In the genomic region with DNA sequence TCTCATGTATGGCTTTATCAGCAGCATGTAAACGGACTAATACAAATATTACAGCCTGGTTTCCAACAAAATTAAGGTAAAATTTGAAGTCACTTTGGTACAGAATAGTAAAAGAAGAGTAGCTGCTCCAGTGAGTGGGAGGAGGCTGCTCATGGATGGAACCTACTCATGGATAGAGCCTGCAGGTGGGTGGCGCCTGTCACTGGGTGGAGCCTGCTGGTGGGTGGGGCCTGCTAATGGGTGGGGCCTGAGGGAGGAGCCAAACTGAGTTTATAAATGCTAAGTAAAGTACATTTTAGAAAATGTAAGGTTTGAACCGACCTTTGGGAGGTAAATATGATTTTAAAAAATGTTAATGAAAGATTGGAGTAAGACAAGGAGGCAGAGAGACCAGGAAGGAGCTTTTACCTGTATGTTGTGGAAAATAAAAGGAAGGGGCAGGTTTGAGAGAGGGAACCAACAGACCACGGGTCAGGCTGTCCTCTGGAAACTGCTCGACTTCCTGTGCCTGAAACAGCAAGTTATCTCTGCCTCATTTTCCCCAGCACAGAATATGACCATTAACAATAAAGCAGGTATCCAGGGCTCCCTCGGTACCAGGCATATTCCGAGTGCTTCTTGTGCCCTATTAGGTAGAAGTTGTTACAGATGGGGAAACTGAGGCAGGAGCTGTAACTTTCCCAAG, we compare ENCODE assay signal across 2 cellular contexts.
TF ChIP-seq lines count a peak whose summit lies in the region.

No MANE protein-coding gene starts in this region.

TF ChIP-seq in GM23338, 12 proteins besides CTCF, POLR2A, EP300 and RAD21:
- TF ChIP-seq, protein P1, sequence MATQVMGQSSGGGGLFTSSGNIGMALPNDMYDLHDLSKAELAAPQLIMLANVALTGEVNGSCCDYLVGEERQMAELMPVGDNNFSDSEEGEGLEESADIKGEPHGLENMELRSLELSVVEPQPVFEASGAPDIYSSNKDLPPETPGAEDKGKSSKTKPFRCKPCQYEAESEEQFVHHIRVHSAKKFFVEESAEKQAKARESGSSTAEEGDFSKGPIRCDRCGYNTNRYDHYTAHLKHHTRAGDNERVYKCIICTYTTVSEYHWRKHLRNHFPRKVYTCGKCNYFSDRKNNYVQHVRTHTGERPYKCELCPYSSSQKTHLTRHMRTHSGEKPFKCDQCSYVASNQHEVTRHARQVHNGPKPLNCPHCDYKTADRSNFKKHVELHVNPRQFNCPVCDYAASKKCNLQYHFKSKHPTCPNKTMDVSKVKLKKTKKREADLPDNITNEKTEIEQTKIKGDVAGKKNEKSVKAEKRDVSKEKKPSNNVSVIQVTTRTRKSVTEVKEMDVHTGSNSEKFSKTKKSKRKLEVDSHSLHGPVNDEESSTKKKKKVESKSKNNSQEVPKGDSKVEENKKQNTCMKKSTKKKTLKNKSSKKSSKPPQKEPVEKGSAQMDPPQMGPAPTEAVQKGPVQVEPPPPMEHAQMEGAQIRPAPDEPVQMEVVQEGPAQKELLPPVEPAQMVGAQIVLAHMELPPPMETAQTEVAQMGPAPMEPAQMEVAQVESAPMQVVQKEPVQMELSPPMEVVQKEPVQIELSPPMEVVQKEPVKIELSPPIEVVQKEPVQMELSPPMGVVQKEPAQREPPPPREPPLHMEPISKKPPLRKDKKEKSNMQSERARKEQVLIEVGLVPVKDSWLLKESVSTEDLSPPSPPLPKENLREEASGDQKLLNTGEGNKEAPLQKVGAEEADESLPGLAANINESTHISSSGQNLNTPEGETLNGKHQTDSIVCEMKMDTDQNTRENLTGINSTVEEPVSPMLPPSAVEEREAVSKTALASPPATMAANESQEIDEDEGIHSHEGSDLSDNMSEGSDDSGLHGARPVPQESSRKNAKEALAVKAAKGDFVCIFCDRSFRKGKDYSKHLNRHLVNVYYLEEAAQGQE (IDR thresholded peaks at IDR 0.05; ENCODE audit: unreplicated experiment): no peak
- no peak for TF ChIP-seq ZNF114 (CRISPR knock-in tag; IDR thresholded peaks at IDR 0.05)
- TF ChIP-seq EZH2phosphoT487 (IDR thresholded peaks at IDR 0.05; ENCODE audit: unreplicated experiment): no peak
- TF ChIP-seq ETS1 (IDR thresholded peaks at IDR 0.05): no peak
- TF ChIP-seq JUNB (IDR thresholded peaks at IDR 0.05; ENCODE audit: unreplicated experiment): no peak
- TF ChIP-seq ZNF331 (CRISPR knock-in tag; IDR thresholded peaks at IDR 0.05; ENCODE audit: low read depth): no peak
- TF ChIP-seq EZH2 (IDR thresholded peaks at IDR 0.05; ENCODE audit: low read depth, unreplicated experiment): no peak

TF ChIP-seq in K562, 482 proteins besides CTCF, POLR2A, EP300 and RAD21:
- TF ChIP-seq XRCC4 (IDR thresholded peaks at IDR 0.05; ENCODE audit: extremely low read depth, insufficient read depth, insufficient read length) (no peak), PTBP1 (IDR thresholded peaks at IDR 0.05; ENCODE audit: low read depth, low read length) (no peak)
- TF ChIP-seq, protein P2, sequence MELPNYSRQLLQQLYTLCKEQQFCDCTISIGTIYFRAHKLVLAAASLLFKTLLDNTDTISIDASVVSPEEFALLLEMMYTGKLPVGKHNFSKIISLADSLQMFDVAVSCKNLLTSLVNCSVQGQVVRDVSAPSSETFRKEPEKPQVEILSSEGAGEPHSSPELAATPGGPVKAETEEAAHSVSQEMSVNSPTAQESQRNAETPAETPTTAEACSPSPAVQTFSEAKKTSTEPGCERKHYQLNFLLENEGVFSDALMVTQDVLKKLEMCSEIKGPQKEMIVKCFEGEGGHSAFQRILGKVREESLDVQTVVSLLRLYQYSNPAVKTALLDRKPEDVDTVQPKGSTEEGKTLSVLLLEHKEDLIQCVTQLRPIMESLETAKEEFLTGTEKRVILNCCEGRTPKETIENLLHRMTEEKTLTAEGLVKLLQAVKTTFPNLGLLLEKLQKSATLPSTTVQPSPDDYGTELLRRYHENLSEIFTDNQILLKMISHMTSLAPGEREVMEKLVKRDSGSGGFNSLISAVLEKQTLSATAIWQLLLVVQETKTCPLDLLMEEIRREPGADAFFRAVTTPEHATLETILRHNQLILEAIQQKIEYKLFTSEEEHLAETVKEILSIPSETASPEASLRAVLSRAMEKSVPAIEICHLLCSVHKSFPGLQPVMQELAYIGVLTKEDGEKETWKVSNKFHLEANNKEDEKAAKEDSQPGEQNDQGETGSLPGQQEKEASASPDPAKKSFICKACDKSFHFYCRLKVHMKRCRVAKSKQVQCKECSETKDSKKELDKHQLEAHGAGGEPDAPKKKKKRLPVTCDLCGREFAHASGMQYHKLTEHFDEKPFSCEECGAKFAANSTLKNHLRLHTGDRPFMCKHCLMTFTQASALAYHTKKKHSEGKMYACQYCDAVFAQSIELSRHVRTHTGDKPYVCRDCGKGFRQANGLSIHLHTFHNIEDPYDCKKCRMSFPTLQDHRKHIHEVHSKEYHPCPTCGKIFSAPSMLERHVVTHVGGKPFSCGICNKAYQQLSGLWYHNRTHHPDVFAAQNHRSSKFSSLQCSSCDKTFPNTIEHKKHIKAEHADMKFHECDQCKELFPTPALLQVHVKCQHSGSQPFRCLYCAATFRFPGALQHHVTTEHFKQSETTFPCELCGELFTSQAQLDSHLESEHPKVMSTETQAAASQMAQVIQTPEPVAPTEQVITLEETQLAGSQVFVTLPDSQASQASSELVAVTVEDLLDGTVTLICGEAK (IDR thresholded peaks at IDR 0.05): peak; percentile 55
- TF ChIP-seq, protein P2 (CRISPR knock-in tag; IDR thresholded peaks at IDR 0.05): no peak
